In the genomic region with DNA sequence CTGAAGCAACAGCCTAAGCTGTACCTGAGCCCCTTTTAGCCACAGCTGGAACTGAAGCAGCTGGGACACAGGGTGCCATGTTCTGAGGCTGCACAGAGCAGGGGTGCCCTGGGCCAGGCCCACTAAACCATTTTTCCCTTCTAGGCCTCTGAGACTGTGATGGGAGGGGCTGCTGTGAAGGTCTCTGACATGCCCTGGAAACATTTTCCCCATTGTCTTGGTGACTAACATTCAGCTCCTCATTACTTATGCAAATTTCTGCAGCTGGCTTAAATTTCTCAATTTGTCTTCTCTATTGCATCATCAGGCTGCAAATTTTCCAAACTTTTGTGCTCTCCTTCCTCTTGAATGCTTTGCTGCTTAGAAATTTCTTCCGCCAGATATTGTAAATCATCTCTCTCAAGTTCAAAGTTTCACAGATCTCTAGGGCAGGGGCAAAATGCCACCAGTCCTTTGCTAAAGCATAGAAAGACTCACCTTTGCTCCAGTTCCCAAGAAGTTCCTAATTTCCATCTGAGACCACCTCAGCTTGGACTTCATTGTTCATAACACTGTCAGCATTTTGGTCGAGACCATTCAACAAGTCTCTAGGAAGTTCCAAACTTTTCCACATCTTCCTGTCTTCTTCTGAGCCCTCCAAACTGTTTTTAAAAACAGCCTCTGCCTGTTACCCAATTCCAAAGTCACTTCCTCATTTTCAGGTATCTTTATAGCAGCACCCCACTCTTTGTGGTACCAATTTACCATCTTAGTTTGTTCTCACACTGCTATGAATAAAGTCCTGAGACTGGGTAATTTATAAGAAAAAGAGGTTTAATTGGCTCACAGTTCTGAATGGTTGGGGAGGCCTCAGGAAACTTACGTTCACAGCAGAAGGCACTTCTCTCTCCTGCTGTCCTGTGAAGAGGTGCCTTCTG, we compare ENCODE assay signal across 22 cellular contexts. TPM values are rescaled to one million over a fixed set of nuclear protein-coding genes. Genes with fewer than 3 reads are reported as not detected.
DNase-seq lines count a peak whose midpoint lies in the region; FAIRE-seq and TF ChIP-seq lines count a peak whose summit lies in the region.
"Had no signal": no experiment of that assay in that cellular context is flagged by ENCODE, and none has a peak within 500 bp of the region (broad histone marks: within the 10 kb centered on the region; RNA-seq: fewer than 3 reads in every experiment).

No MANE protein-coding gene starts in this region.

- H3K4me3 ChIP-seq in GM23248, result no peak overlapping the region
- H3K4me3 ChIP-seq in sigmoid colon, result no peak overlapping the region
- H3K4me3 ChIP-seq in coronary artery, result no peak overlapping the region

- peak overlapping the region; percentile 67 for H2AFZ ChIP-seq in GM23248

- no peaks in the 10 kb centered on the region for H3K79me2 ChIP-seq in GM23248 (ENCODE audit: insufficient read depth)

- no peak overlapping the region; the same call in 1 of the 2 replicates for H3K9ac ChIP-seq in GM23248

- H3K4me1 Mint-ChIP-seq in activated T-helper 2 cell treated with anti-CD3 and anti-CD28 coated beads, Interferon-gamma antibody, Interleukin-2, Interleukin-4, amounts not matched to agents 10 μg/mL and 5 μg/mL and 100 μg/mL, durations not matched to agents 14 hours and 24 hours and 36 hours (ENCODE audit: low read depth), result no peaks in the 10 kb centered on the region
- H3K4me1 Mint-ChIP-seq: activated T-helper 17 cell treated with anti-CD3 and anti-CD28 coated beads, Interleukin-2, amount 50 U/mL, for 72 hours had no signal

- H3K9me3 ChIP-seq in GM23248 (ENCODE audit: low read depth) (no peaks in the 10 kb centered on the region), sigmoid colon (no peaks in the 10 kb centered on the region)

- intact Hi-C loops in sigmoid colon (cut with DNase I), result no loop called here
- intact Hi-C loops in activated T-helper 2 cell treated with anti-CD3 and anti-CD28 coated beads, Interferon-gamma antibody, Interleukin-2, Interleukin-4, amounts not matched to agents 10 μg/mL and 5 μg/mL and 100 μg/mL, durations not matched to agents 14 hours and 24 hours and 36 hours (cut with micrococcal nuclease), result no loop called here

- peaks cover 12% of the 10 kb centered on the region for H3K4me1 ChIP-seq in GM23248 (ENCODE audit: insufficient read depth)
- H3K4me1 ChIP-seq in sigmoid colon, result peaks cover 0 to 13% (median 2%) of the 10 kb centered on the region in 4 donors

- 0 out of 2 replicates have a peak, but pooled peaks cover 5% of the 10 kb centered on the region for H3F3A ChIP-seq in GM23248 (ENCODE audit: insufficient read depth)

- FAIRE-seq in H54 (lab: Jason Lieb, UNC), result no peak
- FAIRE-seq: GM19239 had no signal

- no peaks in the 10 kb centered on the region for H3K36me3 Mint-ChIP-seq in activated T-helper 2 cell treated with anti-CD3 and anti-CD28 coated beads, Interferon-gamma antibody, Interleukin-2, Interleukin-4, amounts not matched to agents 10 μg/mL and 5 μg/mL and 100 μg/mL, durations not matched to agents 14 hours and 24 hours and 36 hours (ENCODE audit: low read depth)
- H3K36me3 Mint-ChIP-seq: brain had no signal

- in situ Hi-C loops in GM23248 (cut with MboI), result no loop called here

- H3K27ac ChIP-seq in GM23248, result peak overlapping the region; percentile 61
- H3K27ac ChIP-seq in sigmoid colon, result peak overlapping the region; percentile 13 to 55 (median 36)
- H3K27ac ChIP-seq in coronary artery, result no peak overlapping the region
- H3K27ac ChIP-seq: C4-2B had no signal

- H3K36me3 ChIP-seq in GM23248 (ENCODE audit: low read depth) (no peaks in the 10 kb centered on the region), sigmoid colon (no peaks in the 10 kb centered on the region)

- WGBS in GM23248 (ENCODE audit: low coverage in 1 of 2, low lambda C conversion rate in 2 of 2, missing lambda C conversion rate in 2 of 2), 2 experiments, result 34% methylated on average over 3 of the region's 3 CpGs
- WGBS in sigmoid colon, 2 donors, result 76 to 79% methylated on average over 3 of the region's 3 CpGs

- H3K9me3 Mint-ChIP-seq in activated T-helper 2 cell treated with anti-CD3 and anti-CD28 coated beads, Interferon-gamma antibody, Interleukin-2, Interleukin-4, amounts not matched to agents 10 μg/mL and 5 μg/mL and 100 μg/mL, durations not matched to agents 14 hours and 24 hours and 36 hours, result no peaks in the 10 kb centered on the region
- H3K9me3 Mint-ChIP-seq: activated T-helper 17 cell treated with anti-CD3 and anti-CD28 coated beads, Interleukin-2, amount 50 U/mL, for 72 hours had no signal

- no peak for TF ChIP-seq EP300 in sigmoid colon (IDR thresholded peaks at IDR 0.05)

- H3K4me2 ChIP-seq in GM23248 (ENCODE audit: unreplicated experiment), result no peak overlapping the region

- no peaks in the 10 kb centered on the region for H3K27me3 Mint-ChIP-seq in activated T-helper 2 cell treated with anti-CD3 and anti-CD28 coated beads, Interferon-gamma antibody, Interleukin-2, Interleukin-4, amounts not matched to agents 10 μg/mL and 5 μg/mL and 100 μg/mL, durations not matched to agents 14 hours and 24 hours and 36 hours (ENCODE audit: low read depth)
- H3K27me3 Mint-ChIP-seq: brain had no signal

- no peak overlapping the region for H3K4me3 Mint-ChIP-seq in activated T-helper 2 cell treated with anti-CD3 and anti-CD28 coated beads, Interferon-gamma antibody, Interleukin-2, Interleukin-4, amounts not matched to agents 10 μg/mL and 5 μg/mL and 100 μg/mL, durations not matched to agents 14 hours and 24 hours and 36 hours (ENCODE audit: low read depth)
- H3K4me3 Mint-ChIP-seq: activated T-helper 17 cell treated with anti-CD3 and anti-CD28 coated beads, Interleukin-2, amount 50 U/mL, for 72 hours; brain had no signal

- no peak for TF ChIP-seq CTCF in sigmoid colon (IDR thresholded peaks at IDR 0.05)
- TF ChIP-seq CTCF in coronary artery (IDR thresholded peaks at IDR 0.05), result no peak

- TF ChIP-seq POLR2A in sigmoid colon (IDR thresholded peaks at IDR 0.05) (no peak), H54 (IDR thresholded peaks at IDR 0.05; ENCODE audit: low read depth, low read length) (no peak)

- H3K9me2 ChIP-seq in GM23248 (ENCODE audit: insufficient read depth), result no peaks in the 10 kb centered on the region

- H3K27me3 ChIP-seq in GM23248 (replicated peaks; ENCODE audit: insufficient read depth), result no peaks in the 10 kb centered on the region; the same call in 1 of the 2 replicates
- H3K27me3 ChIP-seq in sigmoid colon, result no peaks in the 10 kb centered on the region

- H4K20me1 ChIP-seq in GM23248 (ENCODE audit: insufficient read depth), result no peaks in the 10 kb centered on the region

- DNase-seq in GM23248, result peak; percentile 60
- peak; percentile 63 for DNase-seq in NOMO-1 treated with DMSO at 0.1 percent for 48 hours (lab: John Stamatoyannopoulos, UW; ENCODE audit: unreplicated experiment)
- DNase-seq in fibroblast of gingiva (ENCODE audit: low read depth), result peak; percentile 82
- DNase-seq in sigmoid colon, result peak; percentile 62
- DNase-seq in activated T-helper 2 cell treated with anti-CD3 and anti-CD28 coated beads, Interferon-gamma antibody, Interleukin-2, Interleukin-4, amounts not matched to agents 10 μg/mL and 5 μg/mL and 100 μg/mL, durations not matched to agents 14 hours and 24 hours and 36 hours (ENCODE audit: low spot score), result no peak
- no peak for DNase-seq in H54 (ENCODE audit: insufficient read length, low spot score)
- no peak for DNase-seq in NAMALWA (ENCODE audit: low spot score)
- no peak for DNase-seq in coronary artery (ENCODE audit: low spot score)
- DNase-seq: activated CD4-positive, alpha-beta T cell treated with anti-CD3 and anti-CD28 coated beads, Interleukin-2, amount 50 U/mL, for 4 hours; effector CD4-positive, alpha-beta T cell; EL; head of caudate nucleus; kidney glomerular epithelial cell; NCI-H1694 treated with DMSO at 0.1 percent for 48 hours; NCI-H526; retina; stimulated activated CD4-positive, alpha-beta T cell treated with anti-CD3 and anti-CD28 coated beads, Interleukin-4, amount 100 ng/mL, for 1 hour; T1000 had no signal

- H3K27ac Mint-ChIP-seq in activated T-helper 2 cell treated with anti-CD3 and anti-CD28 coated beads, Interferon-gamma antibody, Interleukin-2, Interleukin-4, amounts not matched to agents 10 μg/mL and 5 μg/mL and 100 μg/mL, durations not matched to agents 14 hours and 24 hours and 36 hours, result no peak overlapping the region
- H3K27ac Mint-ChIP-seq: activated T-helper 17 cell treated with anti-CD3 and anti-CD28 coated beads, Interleukin-2, amount 50 U/mL, for 72 hours had no signal

RNA-seq across cellular contexts. Expression of a gene that starts 49.8 kb away (rescaled TPM):
- 0.76 TPM in 1 of 2 replicates, not detected in the other for total RNA-seq in GM23248 (2014; rRNA removed; shearing (Covaris generic))
- polyA plus RNA-seq in GM23248 (2016; fragmentation: Nextera tagmentation; extraction: Ambion mirVana) (0.18 TPM in 1 of 2 replicates, not detected in the other), sigmoid colon (1 to 10 TPM; 2.5 to 7.1 (median 5.4) TPM)
- 10 to 100 TPM in 3 of 4 donors, 1 to 10 TPM in 1; 9.0 to 25.0 (median 15.3) TPM for total RNA-seq in sigmoid colon
- not detected in 2 replicates for total RNA-seq in activated T-helper 2 cell treated with anti-CD3 and anti-CD28 coated beads, Interferon-gamma antibody, Interleukin-2, Interleukin-4, amounts not matched to agents 10 μg/mL and 5 μg/mL and 100 μg/mL, durations not matched to agents 14 hours and 24 hours and 36 hours
- total RNA-seq: activated T-helper 17 cell treated with anti-CD3 and anti-CD28 coated beads, Interleukin-2, amount 50 U/mL, for 72 hours had no signal

Comparison
In these comparisons a context has a peak if more than half of its experiments do, and no peak if none do; other contexts are left out.
1. DNase-seq: peak in GM23248 (single experiment), NOMO-1 treated with DMSO at 0.1 percent for 48 hours (single experiment), fibroblast of gingiva (single experiment) and sigmoid colon (single experiment); none in activated T-helper 2 cell treated with anti-CD3 and anti-CD28 coated beads, Interferon-gamma antibody, Interleukin-2, Interleukin-4, amounts not matched to agents 10 μg/mL and 5 μg/mL and 100 μg/mL, durations not matched to agents 14 hours and 24 hours and 36 hours (single experiment), H54 (single experiment), NAMALWA (single experiment) and coronary artery (single experiment).
2. H3K27ac ChIP-seq: peak in GM23248 (single experiment) and sigmoid colon (4 of 4); none in coronary artery (0 of 2).